In genomic region chr1:19210772-19211549, GRCh38 we compare ENCODE assay signal across 1 cellular context.
A peak's percentile ranks its signal among the peaks of the same experiment; 100 is the strongest.
TF ChIP-seq lines count a peak whose summit lies in the region.

No MANE protein-coding gene starts in this region.

TF ChIP-seq in HepG2, 621 proteins besides CTCF, POLR2A, EP300 and RAD21 (continues in another document):
- TF ChIP-seq ZNF710 (CRISPR knock-in tag; IDR thresholded peaks at IDR 0.05; ENCODE audit: borderline replicate concordance) (no peak), ZNF781 (CRISPR knock-in tag; IDR thresholded peaks at IDR 0.05; ENCODE audit: borderline replicate concordance, not compliant biosample characterization) (peak; percentile 2), ZBTB1 (CRISPR knock-in tag; IDR thresholded peaks at IDR 0.05; ENCODE audit: borderline replicate concordance) (no peak), KMT2B (CRISPR knock-in tag; IDR thresholded peaks at IDR 0.05) (no peak), FOXP4 (CRISPR knock-in tag; IDR thresholded peaks at IDR 0.05) (no peak), E2F2 (CRISPR knock-in tag; IDR thresholded peaks at IDR 0.05; ENCODE audit: borderline replicate concordance) (no peak), MAX (IDR thresholded peaks at IDR 0.05) (no peak), ZBTB40 (IDR thresholded peaks at IDR 0.05) (no peak), ZBTB40 (CRISPR knock-in tag; IDR thresholded peaks at IDR 0.05) (no peak), ZBTB26 (CRISPR knock-in tag; IDR thresholded peaks at IDR 0.05; ENCODE audit: borderline replicate concordance) (no peak), MIXL1 (CRISPR knock-in tag; IDR thresholded peaks at IDR 0.05) (no peak), RFXANK (CRISPR knock-in tag; IDR thresholded peaks at IDR 0.05) (no peak), ATF6 (CRISPR knock-in tag; conservative IDR thresholded peaks at IDR 0.05) (no peak), KDM3A (CRISPR knock-in tag; IDR thresholded peaks at IDR 0.05; ENCODE audit: low read depth) (no peak), RFX3 (CRISPR knock-in tag; IDR thresholded peaks at IDR 0.05) (no peak), MXD1 (CRISPR knock-in tag; IDR thresholded peaks at IDR 0.05) (no peak), NCOR1 (IDR thresholded peaks at IDR 0.05; ENCODE audit: borderline replicate concordance, low read length) (no peak), DMAP1 (CRISPR knock-in tag; IDR thresholded peaks at IDR 0.05) (no peak), SOX13 (IDR thresholded peaks at IDR 0.05) (0 out of 2 replicates have a peak, but pooled peaks have one; percentile 5), SOX13 (CRISPR knock-in tag; conservative IDR thresholded peaks at IDR 0.05 in 1 of 2, IDR thresholded peaks at IDR 0.05 in 1 of 2) (no peak), KLF12 (CRISPR knock-in tag; IDR thresholded peaks at IDR 0.05; ENCODE audit: borderline replicate concordance) (no peak), ZBED4 (CRISPR knock-in tag; IDR thresholded peaks at IDR 0.05; ENCODE audit: borderline replicate concordance) (no peak), ZC3H13 (CRISPR knock-in tag; IDR thresholded peaks at IDR 0.05) (no peak), ATF7 (IDR thresholded peaks at IDR 0.05) (no peak), ATF7 (CRISPR knock-in tag; IDR thresholded peaks at IDR 0.05) (no peak), MLXIP (CRISPR knock-in tag; IDR thresholded peaks at IDR 0.05; ENCODE audit: borderline replicate concordance) (no peak), SUZ12 (IDR thresholded peaks at IDR 0.05; ENCODE audit: low read depth, low read length) (no peak), ZNF10 (CRISPR knock-in tag; IDR thresholded peaks at IDR 0.05; ENCODE audit: borderline replicate concordance, low read depth) (no peak), MBD4 (IDR thresholded peaks at IDR 0.05; ENCODE audit: borderline replicate concordance, low read length) (no peak)
